8 cellular contexts compared by ENCODE assay signal in the genomic region with DNA sequence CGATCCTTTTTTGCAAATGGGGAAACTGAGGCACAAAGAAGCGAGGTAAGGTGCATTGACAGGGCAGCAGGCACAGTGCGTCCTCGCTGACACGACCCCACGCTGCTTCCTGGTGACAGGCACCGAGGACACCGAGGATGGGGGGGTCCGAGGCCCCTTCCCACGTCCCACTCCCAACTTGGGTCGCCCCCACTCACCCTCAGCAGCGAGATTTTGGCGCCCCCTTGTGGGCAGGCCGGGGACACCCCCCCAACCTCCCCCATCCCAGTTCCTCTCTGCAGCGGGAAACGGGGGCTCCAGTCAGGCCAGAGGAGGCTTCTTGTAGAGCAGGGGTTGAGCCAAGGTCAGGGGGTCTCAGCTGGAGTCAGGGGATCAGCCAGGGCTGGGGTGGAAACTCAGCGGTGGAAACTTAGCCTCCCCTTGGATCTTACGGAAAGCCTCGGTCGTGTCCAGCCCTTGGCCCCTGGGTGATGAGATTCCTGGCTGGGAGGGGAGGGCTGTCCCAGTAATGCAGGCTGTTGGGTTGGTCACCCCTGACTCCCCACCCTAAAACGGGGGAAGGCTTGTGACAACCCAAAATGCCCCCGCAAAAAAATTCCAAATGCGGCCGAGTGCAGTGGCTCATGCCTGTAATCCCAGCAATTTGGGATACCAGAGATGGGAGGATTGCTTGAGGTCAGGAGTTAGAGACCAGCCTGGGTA. TPM values are rescaled to one million over a fixed set of nuclear protein-coding genes. Genes with fewer than 3 reads are reported as not detected.
DNase-seq lines count a peak whose midpoint lies in the region; ATAC-seq, FAIRE-seq and TF ChIP-seq lines count a peak whose summit lies in the region.

No MANE protein-coding gene starts in this region.

- H3K36me3 ChIP-seq in brain microvascular endothelial cell (replicated peaks): peaks cover 2% of the 10 kb centered on the region
- H3K36me3 ChIP-seq in lung (ENCODE audit: control insufficient read depth in 2 of 2, insufficient read depth in 2 of 2, low read length in 2 of 2): no peaks in the 10 kb centered on the region
- no peaks in the 10 kb centered on the region for H3K36me3 ChIP-seq in upper lobe of left lung

- DNase-seq in D721Med (ENCODE audit: insufficient read length, low spot score) (no peak), OCI-M2 (lab: John Stamatoyannopoulos, UW; ENCODE audit: unreplicated experiment) (peak; percentile 4), brain microvascular endothelial cell (no peak), lung (ENCODE audit: low spot score) (no peak), upper lobe of left lung (peak in 1 of 2 donors; percentile 89)

- H3K4me3 ChIP-seq in brain microvascular endothelial cell (ENCODE audit: low read depth, low read length): no peak overlapping the region
- H3K4me3 ChIP-seq in lung: no peak overlapping the region
- no peak overlapping the region for H3K4me3 ChIP-seq in upper lobe of left lung

- no peaks in the 10 kb centered on the region for H3K27me3 ChIP-seq in brain microvascular endothelial cell (replicated peaks)
- no peaks in the 10 kb centered on the region for H3K27me3 ChIP-seq in lung (ENCODE audit: control insufficient read depth, insufficient read depth)
- H3K27me3 ChIP-seq in upper lobe of left lung: no peaks in the 10 kb centered on the region

- H3K27ac ChIP-seq in brain microvascular endothelial cell (no peak overlapping the region), lung (ENCODE audit: low read depth in 1 of 2, low read length in 1 of 2) (no peak overlapping the region), upper lobe of left lung (no peak overlapping the region)

- TF ChIP-seq POLR2A in upper lobe of left lung (IDR thresholded peaks at IDR 0.05): no peak

- H3K4me1 ChIP-seq in lung (ENCODE audit: control insufficient read depth in 2 of 2, insufficient read depth in 2 of 2, low read length in 2 of 2) (no peaks in the 10 kb centered on the region), upper lobe of left lung (peaks cover 0 to 20% (median 11%) of the 10 kb centered on the region in 4 donors)

- WGBS in lung, 2 donors: 31 to 35% methylated on average over 24 of the region's 24 CpGs
- WGBS in upper lobe of left lung, 2 donors: 33 to 38% methylated on average over 16 to 24 of the region's 24 CpGs

- H3K9me3 ChIP-seq in lung (ENCODE audit: control insufficient read depth in 2 of 2, insufficient read depth in 1 of 2, low read length in 1 of 2) (no peaks in the 10 kb centered on the region), upper lobe of left lung (no peaks in the 10 kb centered on the region)

- in situ Hi-C loops in brain microvascular endothelial cell (cut with HindIII; ENCODE audit: low pct_ligation_motif_present, low sequenced_read_pairs): no loop called here

- TF ChIP-seq EP300 in upper lobe of left lung (IDR thresholded peaks at IDR 0.05): no peak

- FAIRE-seq in D721Med (lab: Jason Lieb, UNC): no peak

- peak; percentile 61 for TF ChIP-seq CTCF in D721Med (IDR thresholded peaks at IDR 0.05; ENCODE audit: insufficient read depth, missing control alignments)
- TF ChIP-seq CTCF in brain microvascular endothelial cell (IDR thresholded peaks at IDR 0.05; ENCODE audit: low read depth, low read length, missing control alignments): peak; percentile 94
- peak; percentile 28 for TF ChIP-seq CTCF in lung (IDR thresholded peaks at IDR 0.05; ENCODE audit: control extremely low read depth, extremely low read depth)
- peak; percentile 72 to 85 (median 82) for TF ChIP-seq CTCF in upper lobe of left lung (IDR thresholded peaks at IDR 0.05)

- ATAC-seq in lung (ENCODE audit: insufficient read depth, low FRiP score) (no peak), upper lobe of left lung (ENCODE audit: low FRiP score in 2 of 2) (peak; percentile 47 to 77), HG02870 (IDR thresholded peaks at IDR 0.05; ENCODE audit: unreplicated experiment) (no peak), GM18502 (IDR thresholded peaks at IDR 0.05; ENCODE audit: poor library complexity, unreplicated experiment) (no peak), HG03460 (IDR thresholded peaks at IDR 0.05; ENCODE audit: unreplicated experiment) (no peak)

RNA-seq across cellular contexts. Expression of a gene that starts 8.2 kb away (rescaled TPM):
- total RNA-seq in lung (under 1 TPM in 1 of 2 donors, not detected in 1; 0.15 TPM), upper lobe of left lung (1 to 10 TPM in 1 of 6 donors, not detected in 5; 1.7 TPM)
- polyA plus RNA-seq in lung: under 1 TPM; 0.10 to 0.22 TPM

RNA-seq across cellular contexts. Expression of a gene that starts 11.1 kb away (rescaled TPM):
- total RNA-seq in lung (not detected), upper lobe of left lung (not detected)
- not detected for polyA plus RNA-seq in lung

RNA-seq across cellular contexts. Expression of a gene that starts 28.4 kb away (rescaled TPM):
- total RNA-seq in lung: 10 to 100 TPM in 1 of 2 donors, 1 to 10 TPM in 1; 7.8 to 18.5 TPM
- polyA plus RNA-seq in lung: 10 to 100 TPM; 20.1 to 21.5 TPM
- 10 to 100 TPM; 13.3 to 26.8 (median 17.3) TPM for total RNA-seq in upper lobe of left lung

RNA-seq across cellular contexts. Expression of a gene that starts 34.0 kb away (rescaled TPM):
- total RNA-seq in lung (10 to 100 TPM; 35.7 to 45.8 TPM), upper lobe of left lung (100 to 1,000 TPM in 1 of 6 donors, 10 to 100 TPM in 5; 19.9 to 110 (median 37.5) TPM)
- 10 to 100 TPM; 20.0 to 21.0 TPM for polyA plus RNA-seq in lung

Comparison
In these comparisons a context has a peak if more than half of its experiments do, and no peak if none do; other contexts are left out.
1. CTCF ChIP-seq: peak in every context shown above with its lines; median percentile 94 in brain microvascular endothelial cell; 82 in upper lobe of left lung; 61 in D721Med; 28 in lung.
2. ATAC-seq: peak in upper lobe of left lung (2 of 2); none in lung (single experiment), HG02870 (single experiment), GM18502 (single experiment) and HG03460 (single experiment).